Comparison of ENCODE assay signal across 18 cellular contexts in the genomic region with DNA sequence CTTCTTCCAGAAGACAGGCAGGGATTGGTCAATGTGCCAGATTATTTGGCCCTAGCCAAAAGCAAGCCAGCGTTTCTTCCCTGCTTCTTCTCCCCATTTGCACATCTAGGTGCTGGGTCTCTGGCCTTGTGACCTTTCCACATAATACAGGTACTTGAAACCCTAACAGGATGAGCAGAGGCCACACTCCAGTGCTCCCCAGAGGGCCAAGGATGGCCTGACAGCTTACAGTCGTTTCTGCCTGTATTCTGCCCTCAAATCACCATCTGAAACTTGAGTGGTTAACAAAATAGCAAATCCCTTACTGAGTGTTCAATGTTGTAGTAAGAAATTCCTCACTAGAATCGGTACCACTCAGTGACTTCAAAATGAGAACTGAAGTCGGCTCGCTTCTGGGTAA. TPM values are rescaled to one million over a fixed set of nuclear protein-coding genes. Genes with fewer than 3 reads are reported as not detected.
DNase-seq lines count a peak whose midpoint lies in the region; ATAC-seq, FAIRE-seq and TF ChIP-seq lines count a peak whose summit lies in the region.
"Had no signal": no experiment of that assay in that cellular context is flagged by ENCODE, and none has a peak within 500 bp of the region (broad histone marks: within the 10 kb centered on the region; RNA-seq: fewer than 3 reads in every experiment).

No MANE protein-coding gene starts in this region.

- no peak for TF ChIP-seq RAD21 in K562 (CRISPR knock-in tag; conservative IDR thresholded peaks at IDR 0.05 in 1 of 2, IDR thresholded peaks at IDR 0.05 in 1 of 2)

- CTCF ChIA-PET in Caco-2 (lab: Charles Lee) (no interaction called here), K562 (lab: Yijun Ruan, JAX; ENCODE audit: low intra/inter-chr PET ratio) (interaction anchor here (0.8 kb wide), 1 partner anchor 132 kb away, joined by 3 read pairs; no protein-coding TSS in a partner anchor)

- 76% methylated on average over 5 of the region's 5 CpGs for WGBS in K562 (ENCODE audit: insufficient coverage, low coverage, missing lambda C conversion rate)

- intact Hi-C loops in Caco-2 (cut with micrococcal nuclease; ENCODE audit: unreplicated experiment): no loop called here
- intact Hi-C loops in K562 (cut with micrococcal nuclease): no loop called here

- H3K4me3 ChIP-seq in Caco-2 (ENCODE audit: low read depth, low read length): no peak overlapping the region
- no peak overlapping the region for H3K4me3 ChIP-seq in K562

- TF ChIP-seq EP300 in K562 (IDR thresholded peaks at IDR 0.05; ENCODE audit: low read length): no peak

- H3K4me1 Mint-ChIP-seq in Caco-2 (ENCODE audit: low read depth, unreplicated experiment): no peaks in the 10 kb centered on the region
- H3K4me1 Mint-ChIP-seq: activated CD4-positive, alpha-beta T cell treated with anti-CD3 and anti-CD28 coated beads, Interleukin-2, amount 10 ng/mL, durations not matched to agents 7 days and 5 days; brain had no signal

- H2AFZ ChIP-seq in K562 (ENCODE audit: low read depth, low read length): no peak overlapping the region

- H4K20me1 ChIP-seq in K562 (replicated peaks; ENCODE audit: control insufficient read depth, insufficient read depth, low read length): peaks cover 19% of the 10 kb centered on the region; the same call in 1 of the 2 replicates

- no peak overlapping the region for H3K4me3 Mint-ChIP-seq in Caco-2 (ENCODE audit: unreplicated experiment)
- H3K4me3 Mint-ChIP-seq: activated CD4-positive, alpha-beta T cell treated with anti-CD3 and anti-CD28 coated beads, Interleukin-2, amount 10 ng/mL, durations not matched to agents 7 days and 5 days; brain had no signal

- in situ Hi-C loops in K562 (cut with MboI): no loop called here

- H3K4me1 ChIP-seq in Caco-2: no peaks in the 10 kb centered on the region
- no peaks in the 10 kb centered on the region for H3K4me1 ChIP-seq in K562 (replicated peaks in 1 of 2; ENCODE audit: control insufficient read depth in 2 of 2, insufficient read depth in 2 of 2, low read length in 2 of 2)

- no peak overlapping the region for H3K27ac ChIP-seq in K562 (ENCODE audit: extremely low read depth, low read depth, low read length)

- no peaks in the 10 kb centered on the region for H3K27me3 Mint-ChIP-seq in Caco-2 (ENCODE audit: insufficient read depth, unreplicated experiment)
- H3K27me3 Mint-ChIP-seq: activated CD4-positive, alpha-beta T cell treated with anti-CD3 and anti-CD28 coated beads, Interleukin-2, amount 10 ng/mL, durations not matched to agents 7 days and 5 days; brain had no signal

- no peak overlapping the region for H3K4me2 ChIP-seq in K562 (ENCODE audit: insufficient read depth, low read length)

- peak overlapping the region; percentile 39 for H3K27ac Mint-ChIP-seq in Caco-2 (ENCODE audit: unreplicated experiment)
- H3K27ac Mint-ChIP-seq: activated CD4-positive, alpha-beta T cell treated with anti-CD3 and anti-CD28 coated beads, Interleukin-2, amount 10 ng/mL, durations not matched to agents 7 days and 5 days had no signal

- peak; percentile 52 for ATAC-seq in GM18873 (IDR thresholded peaks at IDR 0.05; ENCODE audit: low FRiP score, unreplicated experiment)
- peak; percentile 58 for ATAC-seq in HG02798 (IDR thresholded peaks at IDR 0.05; ENCODE audit: poor library complexity, unreplicated experiment)
- no peak for ATAC-seq in K562
- no peak for ATAC-seq in GM18520 (IDR thresholded peaks at IDR 0.05; ENCODE audit: unreplicated experiment)

- H3K9me1 ChIP-seq in K562 (ENCODE audit: control insufficient read depth, insufficient read depth, low read length): no peaks in the 10 kb centered on the region

- H3K79me2 ChIP-seq in K562 (ENCODE audit: control insufficient read depth, insufficient read depth, low read length): no peaks in the 10 kb centered on the region; the same call in 2 of the 3 replicates

- H3K27me3 ChIP-seq in Caco-2 (replicated peaks; ENCODE audit: control insufficient read depth, insufficient read depth, low read length) (no peaks in the 10 kb centered on the region), K562 (ENCODE audit: control insufficient read depth in 2 of 2, insufficient read depth in 2 of 2, low read length in 2 of 2) (no peaks in the 10 kb centered on the region)

- H3K9me3 ChIP-seq in Caco-2 (no peaks in the 10 kb centered on the region), K562 (replicated peaks; ENCODE audit: control insufficient read depth, insufficient read depth, low read depth, low read length) (no peaks in the 10 kb centered on the region)

- peaks cover 91% of the 10 kb centered on the region for H3K36me3 Mint-ChIP-seq in Caco-2 (ENCODE audit: insufficient read depth, unreplicated experiment)

- peaks cover 9% of the 10 kb centered on the region for H3K36me3 ChIP-seq in Caco-2 (ENCODE audit: control insufficient read depth, insufficient read depth, low read length)
- H3K36me3 ChIP-seq in K562 (ENCODE audit: control insufficient read depth, insufficient read depth, low read length): peaks cover 99% of the 10 kb centered on the region

- POLR2A ChIA-PET in Caco-2 (lab: Charles Lee) (no interaction called here), K562 (lab: Yijun Ruan, JAX) (no interaction called here)

- BruUV-seq in Caco-2 (replicated peaks; lab: Mats Ljungman, UMichigan): no TSS peak
- no TSS peak for BruUV-seq in K562 (replicated peaks; lab: Mats Ljungman, UMichigan)

- FAIRE-seq in K562 (lab: Jason Lieb, UNC): no peak
- FAIRE-seq: kidney had no signal

- H3K9ac ChIP-seq in K562 (ENCODE audit: insufficient read depth in 1 of 2, low read depth in 2 of 2, low read length in 2 of 2): no peak overlapping the region; a peak in 1 of 4 replicates

- TF ChIP-seq CTCF in Caco-2 (IDR thresholded peaks at IDR 0.05; ENCODE audit: insufficient read depth in 1 of 2, low read depth in 1 of 2, low read length in 1 of 2, severe bottlenecking in 1 of 2, unreplicated experiment in 1 of 2): no peak
- TF ChIP-seq CTCF in K562 (IDR thresholded peaks at IDR 0.05 in 2 of 3, conservative IDR thresholded peaks at IDR 0.05 in 1 of 3; ENCODE audit: insufficient read depth in 2 of 3, low read depth in 1 of 3, low read length in 3 of 3): no peak
- TF ChIP-seq CTCF in GM20000 (IDR thresholded peaks at IDR 0.05; ENCODE audit: extremely low read depth, missing control alignments): no peak

- no peak for TF ChIP-seq POLR2A in K562 (conservative IDR thresholded peaks at IDR 0.05)

- no peaks in the 10 kb centered on the region for H3K9me3 Mint-ChIP-seq in Caco-2 (ENCODE audit: unreplicated experiment)
- H3K9me3 Mint-ChIP-seq: activated CD4-positive, alpha-beta T cell treated with anti-CD3 and anti-CD28 coated beads, Interleukin-2, amount 10 ng/mL, durations not matched to agents 7 days and 5 days; brain had no signal

- DNase-seq in Caco-2: no peak
- DNase-seq in K562 (ENCODE audit: extremely low read depth in 1 of 4, low spot score in 3 of 4): no peak
- no peak for DNase-seq in DMS153 (lab: John Stamatoyannopoulos, UW)
- no peak for DNase-seq in AML-193 (lab: John Stamatoyannopoulos, UW)
- DNase-seq in GM20000 (ENCODE audit: low spot score): no peak
- DNase-seq: activated CD4-positive, alpha-beta T cell treated with anti-CD3 and anti-CD28 coated beads, Interleukin-2, amount 10 ng/mL, durations not matched to agents 7 days and 5 days; DMS79; kidney; NCI-H1417 treated with DMSO at 0.1 percent for 48 hours; NCI-H510A treated with DMSO at 0.1 percent for 48 hours; stimulated activated CD4-positive, alpha-beta T cell treated with anti-CD3 and anti-CD28 coated beads, Interleukin-4, amount 100 ng/mL, for 24 hours; stimulated activated naive CD4-positive, alpha-beta T cell treated with Interleukin-2 at 50 U/mL for 16 hours had no signal

TF ChIP-seq in K562, 482 proteins besides CTCF, POLR2A, EP300 and RAD21 (continues in another document):
- TF ChIP-seq POLR2AphosphoS5 (IDR thresholded peaks at IDR 0.05; ENCODE audit: control insufficient read depth, insufficient read depth, low read depth, low read length): peak; percentile 11; the same call in 1 of the 2 replicates

RNA-seq across cellular contexts. Expression of gene MKRN2, which starts 29.1 kb away (rescaled TPM):
- total RNA-seq in Caco-2 (2022): 22.4 and 25.2 TPM in 2 replicates
- 36.5 and 52.1 TPM in 2 replicates for total RNA-seq in K562 (2011; cell fraction: chromatin; rRNA removed; ENCODE audit: low replicate concordance)
- total RNA-seq in K562 (2011; cell fraction: nucleolus; rRNA removed): 38.4 and 39.7 TPM in 2 replicates
- 31.4 and 39.8 TPM in 2 replicates for total RNA-seq in K562 (2011; cell fraction: nucleoplasm; rRNA removed)
- 41.4 and 42.9 TPM in 2 replicates for total RNA-seq in K562 (2014; rRNA removed)
- 37.7 and 40.0 TPM in 2 replicates for total RNA-seq in K562 (2014; rRNA removed; fragmentation: Illumina TruSeq; extraction: Trizol)
- total RNA-seq in K562 (2015; rRNA removed; fragmentation: Illumina TruSeq; extraction: Trizol): 32.9 and 35.3 TPM in 2 replicates
- total RNA-seq in K562 (2021): 45.5 and 50.1 TPM in 2 replicates
- 63.2 and 65.6 TPM in 2 replicates for polyA plus RNA-seq in K562 (2011; rRNA removed)
- polyA plus RNA-seq in K562 (2011; cell fraction: cytosol; rRNA removed): 62.1 and 71.2 TPM in 2 replicates
- polyA plus RNA-seq in K562 (2011; cell fraction: nucleus; rRNA removed): 43.0 and 53.8 TPM in 2 replicates
- polyA plus RNA-seq in K562 (2012): 40.1 and 41.3 TPM in 2 replicates
- 44.1 and 45.3 TPM in 2 replicates for polyA plus RNA-seq in K562 (2014; fragmentation: Illumina TruSeq; extraction: Trizol)
- 10 to 100 TPM; 29.4 to 46.0 TPM for polyA plus RNA-seq in K562 (2014; fragmentation: Nextera tagmentation; extraction: Ambion mirVana)
- 42.9 and 51.3 TPM in 2 replicates for polyA plus RNA-seq in K562 (2014; rRNA removed)
- polyA minus RNA-seq in K562 (2011; rRNA and poly(A)+ RNA removed): 70.3 and 71.4 TPM in 2 replicates
- 27.8 and 32.2 TPM in 2 replicates for polyA minus RNA-seq in K562 (2011; cell fraction: cytosol; rRNA and poly(A)+ RNA removed)
- 20.3 and 28.8 TPM in 2 replicates for polyA minus RNA-seq in K562 (2011; cell fraction: nucleus; rRNA and poly(A)+ RNA removed)

RNA-seq across cellular contexts. Expression of gene MKRN2OS, which starts 40.7 kb away (rescaled TPM):
- total RNA-seq in Caco-2 (2022) (1.6 and 1.7 TPM in 2 replicates), K562 (2014; rRNA removed) (not detected in 2 replicates), K562 (2014; rRNA removed; fragmentation: Illumina TruSeq; extraction: Trizol) (not detected in 2 replicates), K562 (2015; rRNA removed; fragmentation: Illumina TruSeq; extraction: Trizol) (not detected in 2 replicates), K562 (2021) (0.27 TPM in 1 of 2 replicates, not detected in the other)
- total RNA-seq in K562 (2011; cell fraction: chromatin; rRNA removed; ENCODE audit: low replicate concordance): not detected in 2 replicates
- not detected in 2 replicates for total RNA-seq in K562 (2011; cell fraction: nucleolus; rRNA removed)
- total RNA-seq in K562 (2011; cell fraction: nucleoplasm; rRNA removed): not detected in 2 replicates
- polyA plus RNA-seq in K562 (2011; rRNA removed) (0.17 TPM in 1 of 2 replicates, not detected in the other), K562 (2014; fragmentation: Illumina TruSeq; extraction: Trizol) (not detected in 2 replicates), K562 (2014; fragmentation: Nextera tagmentation; extraction: Ambion mirVana) (under 1 TPM in 1 of 2 experiments, not detected in 1; 0.11 TPM), K562 (2014; rRNA removed) (not detected in 2 replicates)
- not detected in 2 replicates for polyA plus RNA-seq in K562 (2011; cell fraction: cytosol; rRNA removed)
- polyA plus RNA-seq in K562 (2011; cell fraction: nucleus; rRNA removed): not detected in 2 replicates
- 0.12 and 0.26 TPM in 2 replicates for polyA plus RNA-seq in K562 (2012)
- polyA minus RNA-seq in K562 (2011; rRNA and poly(A)+ RNA removed): not detected in 2 replicates
- polyA minus RNA-seq in K562 (2011; cell fraction: cytosol; rRNA and poly(A)+ RNA removed): not detected in 2 replicates
- polyA minus RNA-seq in K562 (2011; cell fraction: nucleus; rRNA and poly(A)+ RNA removed): not detected in 2 replicates
- total RNA-seq: activated CD4-positive, alpha-beta T cell treated with anti-CD3 and anti-CD28 coated beads, Interleukin-2, amount 10 ng/mL, durations not matched to agents 7 days and 5 days; RPMI7951; T-helper 1 cell treated with Interleukin-12 subunit alpha and Interleukin-12 subunit beta and Interleukin-4 antibody, amounts not matched to agents 30 ng/mL and 1 ng/mL, for 36 hours had no signal

Comparison
In these comparisons a context has a peak if more than half of its experiments do, and no peak if none do; other contexts are left out.
1. ATAC-seq: peak in GM18873 (single experiment) and HG02798 (single experiment); none in K562 (single experiment) and GM18520 (single experiment).